7 cellular contexts compared by ENCODE assay signal in genomic region chr20:18634501-18634900, GRCh38.
"Had no signal": no experiment of that assay in that cellular context is flagged by ENCODE, and none has a peak within 500 bp of the region (broad histone marks: within the 10 kb centered on the region; RNA-seq: fewer than 3 reads in every experiment).

No MANE protein-coding gene starts in this region.

- H3K4me3 Mint-ChIP-seq: GM23338, H9, IgD-negative memory B cell had no signal

- H3K27ac Mint-ChIP-seq: GM23338 had no signal

- FAIRE-seq: H1, H54 had no signal

- H3K4me3 ChIP-seq: GM23338 had no signal

- DNase-seq: H9, HCEC 1CT had no signal

- H3K27ac ChIP-seq: HL-60 had no signal

- H3K9me3 Mint-ChIP-seq: GM23338, H9, IgD-negative memory B cell had no signal

- H3K27me3 Mint-ChIP-seq: IgD-negative memory B cell had no signal
